In genomic region chr7:82605247-82605864, GRCh38 we compare ENCODE assay signal across 8 cellular contexts.
DNase-seq lines count a peak whose midpoint lies in the region; ATAC-seq and TF ChIP-seq lines count a peak whose summit lies in the region.

No MANE protein-coding gene starts in this region.

- no peak overlapping the region for H3K9ac ChIP-seq in mammary epithelial cell (ENCODE audit: insufficient read depth, low read length)

- dilution Hi-C loops in mammary epithelial cell (cut with HindIII; ENCODE audit: low sequenced_read_pairs) = no loop called here

- DNase-seq in right atrium auricular region (ENCODE audit: low spot score) (no peak), Right ventricle myocardium inferior (ENCODE audit: missing footprints) (no peak), NCI-H774 (lab: John Stamatoyannopoulos, UW) (peak; percentile 34), mammary epithelial cell (peak; percentile 16), medulla oblongata (ENCODE audit: extremely low spot score) (peak; percentile 57), epidermal melanocyte (ENCODE audit: insufficient read length, low spot score) (no peak)

- H3K4me3 ChIP-seq in right atrium auricular region = no peak overlapping the region
- H3K4me3 ChIP-seq in mammary epithelial cell (replicated peaks in 1 of 3; ENCODE audit: insufficient read depth in 1 of 3, low read depth in 2 of 3, low read length in 3 of 3) = no peak overlapping the region

- H3K9me3 ChIP-seq in right atrium auricular region (no peaks in the 10 kb centered on the region), mammary epithelial cell (replicated peaks; ENCODE audit: insufficient read depth, low read length) (no peaks in the 10 kb centered on the region)

- CTCF ChIA-PET in mammary epithelial cell (lab: Charles Lee; ENCODE audit: low non-redundant PET) = interaction anchor here (0.5 to 0.6 kb wide), 3 partner anchors 244 to 561 kb away, joined by 3 read pairs; no protein-coding TSS in a partner anchor

- peaks cover 2% of the 10 kb centered on the region for H4K20me1 ChIP-seq in mammary epithelial cell (ENCODE audit: insufficient read depth, low read length)

- no peak overlapping the region for H3K4me2 ChIP-seq in mammary epithelial cell (ENCODE audit: insufficient read depth, low read depth, low read length)

- no peaks in the 10 kb centered on the region for H3K79me2 ChIP-seq in mammary epithelial cell (ENCODE audit: insufficient read depth, low read length)

- no peak overlapping the region for H2AFZ ChIP-seq in mammary epithelial cell (ENCODE audit: low read depth, low read length)

- no peak for ATAC-seq in Right ventricle myocardium inferior
- peak; percentile 61 for ATAC-seq in HG03460 (IDR thresholded peaks at IDR 0.05; ENCODE audit: unreplicated experiment)
- no peak for ATAC-seq in HG02884 (IDR thresholded peaks at IDR 0.05; ENCODE audit: unreplicated experiment)

- H3K36me3 ChIP-seq in right atrium auricular region (no peaks in the 10 kb centered on the region), mammary epithelial cell (ENCODE audit: insufficient read depth, low read length) (no peaks in the 10 kb centered on the region)

- H3K4me1 ChIP-seq in right atrium auricular region = no peaks in the 10 kb centered on the region
- no peaks in the 10 kb centered on the region for H3K4me1 ChIP-seq in mammary epithelial cell (ENCODE audit: insufficient read depth, low read length)

- BruUV-seq in mammary epithelial cell (replicated peaks; lab: Mats Ljungman, UMichigan) = no TSS peak

- H3K27ac ChIP-seq in right atrium auricular region (no peak overlapping the region), mammary epithelial cell (ENCODE audit: insufficient read depth, low read depth, low read length) (no peak overlapping the region)

- in situ Hi-C loops in mammary epithelial cell (cut with MboI; ENCODE audit: low sequenced_read_pairs in 2 of 2) = no loop called here

- intact Hi-C loops in Right ventricle myocardium inferior (cut with DNase I) = no loop called here
- intact Hi-C loops in mammary epithelial cell (cut with micrococcal nuclease) = loop anchor here (2.0 to 10.0 kb wide), 3 partner anchors 122 to 1101 kb away; no protein-coding TSS in a partner anchor

- H3K27me3 ChIP-seq in right atrium auricular region (no peaks in the 10 kb centered on the region), mammary epithelial cell (ENCODE audit: insufficient read depth, low read length) (no peaks in the 10 kb centered on the region)

- peak; percentile 52 to 78 for TF ChIP-seq CTCF in right atrium auricular region (IDR thresholded peaks at IDR 0.05)
- peak; percentile 74 to 75 for TF ChIP-seq CTCF in mammary epithelial cell (conservative IDR thresholded peaks at IDR 0.05 in 1 of 2, IDR thresholded peaks at IDR 0.05 in 1 of 2; ENCODE audit: extremely low read depth in 1 of 2, insufficient read depth in 1 of 2, low read depth in 1 of 2, low read length in 2 of 2)

- 29% methylated on average over 4 of the region's 4 CpGs for WGBS in mammary epithelial cell (ENCODE audit: low coverage, missing lambda C conversion rate)

Comparison
In these comparisons a context has a peak if more than half of its experiments do, and no peak if none do; other contexts are left out.
1. DNase-seq: peak in NCI-H774 (single experiment), mammary epithelial cell (single experiment) and medulla oblongata (single experiment); none in right atrium auricular region (single experiment), Right ventricle myocardium inferior (single experiment) and epidermal melanocyte (single experiment).